In the genomic region with DNA sequence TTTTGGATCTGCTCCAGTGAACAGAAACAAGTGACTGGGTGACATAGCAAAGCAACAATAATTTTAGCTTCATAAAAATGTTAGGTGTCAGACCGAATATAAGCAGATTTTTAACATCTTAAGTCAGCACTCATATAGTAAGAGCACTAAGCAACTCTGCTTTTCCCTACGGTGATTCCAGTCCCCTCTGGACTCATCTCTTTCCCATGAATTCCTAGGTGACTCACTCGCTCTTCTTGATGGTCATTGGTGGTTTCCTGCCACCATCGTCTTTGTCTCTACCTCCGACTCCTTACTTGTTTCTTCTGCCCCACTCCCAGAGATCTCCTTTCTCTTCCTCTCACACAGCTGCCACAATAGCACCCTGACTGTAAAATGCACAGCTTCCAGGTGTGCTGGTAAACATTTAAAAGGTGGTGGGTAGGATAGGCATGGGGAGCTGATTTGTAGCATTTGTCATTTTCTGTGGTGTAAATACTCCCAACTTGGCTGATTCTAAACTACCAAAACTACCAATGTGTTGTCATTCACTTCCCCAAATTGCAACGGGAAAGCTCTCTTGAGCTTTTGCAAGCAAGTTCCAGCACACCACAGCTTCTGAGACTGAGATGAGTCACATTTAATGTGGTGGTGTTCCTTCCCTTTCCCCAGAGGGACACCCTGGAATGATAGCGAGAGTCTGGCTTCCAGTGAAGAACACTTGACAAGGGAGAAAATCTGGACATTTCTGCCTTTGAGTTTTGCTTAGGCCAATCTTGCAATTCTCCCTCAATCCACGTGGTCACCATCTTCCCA, we compare ENCODE assay signal across 17 cellular contexts. TPM values are rescaled to one million over a fixed set of nuclear protein-coding genes. Genes with fewer than 3 reads are reported as not detected.
A peak's percentile ranks its signal among the peaks of the same experiment; 100 is the strongest.
DNase-seq lines count a peak whose midpoint lies in the region; ATAC-seq and TF ChIP-seq lines count a peak whose summit lies in the region.
"Had no signal": no experiment of that assay in that cellular context is flagged by ENCODE, and none has a peak within 500 bp of the region (broad histone marks: within the 10 kb centered on the region; RNA-seq: fewer than 3 reads in every experiment).

No MANE protein-coding gene starts in this region.

- H3K27ac Mint-ChIP-seq in endodermal cell = no peak overlapping the region
- H3K27ac Mint-ChIP-seq: activated naive CD4-positive, alpha-beta T cell treated with anti-CD3 and anti-CD28 coated beads for 36 hours had no signal

- H3K27ac ChIP-seq in ACC112 (ENCODE audit: low read depth, low read length) (peak overlapping the region; percentile 81), endodermal cell (ENCODE audit: low read depth, low read length) (no peak overlapping the region)
- H3K27ac ChIP-seq: coronary artery had no signal

- H3K9me3 Mint-ChIP-seq in endodermal cell = no peaks in the 10 kb centered on the region
- H3K9me3 Mint-ChIP-seq: activated naive CD4-positive, alpha-beta T cell treated with anti-CD3 and anti-CD28 coated beads for 36 hours had no signal

- H3K4me1 ChIP-seq in ACC112 (ENCODE audit: control insufficient read depth, insufficient read depth, low read length, unreplicated experiment) (peaks cover 18% of the 10 kb centered on the region), endodermal cell (ENCODE audit: control insufficient read depth, insufficient read depth, low read length) (no peaks in the 10 kb centered on the region)

- no peaks in the 10 kb centered on the region for H3K79me2 ChIP-seq in ACC112 (ENCODE audit: control insufficient read depth, insufficient read depth, low read length, unreplicated experiment)

- H3K9me3 ChIP-seq in endodermal cell (ENCODE audit: control insufficient read depth, low read length) = no peaks in the 10 kb centered on the region
- H3K9me3 ChIP-seq: spleen had no signal

- H3K36me3 ChIP-seq in ACC112 (ENCODE audit: insufficient read depth, low read length) (no peaks in the 10 kb centered on the region), endodermal cell (ENCODE audit: control insufficient read depth, insufficient read depth, low read length) (no peaks in the 10 kb centered on the region)
- H3K36me3 ChIP-seq: spleen had no signal

- TF ChIP-seq CTCF in foreskin fibroblast (IDR thresholded peaks at IDR 0.05; ENCODE audit: low read depth, low read length) = no peak
- TF ChIP-seq CTCF in endodermal cell (conservative IDR thresholded peaks at IDR 0.05) = no peak

- no peak overlapping the region for H2AFZ ChIP-seq in ACC112 (ENCODE audit: low read length, unreplicated experiment)

- 91% methylated on average over 7 to 8 of the region's 8 CpGs for WGBS in endodermal cell (ENCODE audit: insufficient coverage in 1 of 2, insufficient read length in 1 of 2), 2 experiments

- ATAC-seq in HG03432 (IDR thresholded peaks at IDR 0.05; ENCODE audit: unreplicated experiment) (peak; percentile 52), SK-N-SH treated with all-trans-retinoic acid at 6 μM for 48 hours (peak; percentile 67), GM19455 (IDR thresholded peaks at IDR 0.05; ENCODE audit: unreplicated experiment) (no peak)

- no peak overlapping the region for H3K4me3 Mint-ChIP-seq in endodermal cell
- H3K4me3 Mint-ChIP-seq: activated naive CD4-positive, alpha-beta T cell treated with anti-CD3 and anti-CD28 coated beads for 36 hours had no signal

- DNase-seq in foreskin fibroblast (peak; percentile 50 to 54), NCI-H2196 (lab: John Stamatoyannopoulos, UW; ENCODE audit: unreplicated experiment) (no peak), NCI-H1105 (lab: John Stamatoyannopoulos, UW) (no peak), endodermal cell (no peak)
- DNase-seq: activated CD4-positive, alpha-beta T cell treated with anti-CD3 and anti-CD28 coated beads for 48 hours; activated naive CD4-positive, alpha-beta T cell treated with anti-CD3 and anti-CD28 coated beads for 36 hours; NCI-H2081; SHP77; spleen; stimulated activated CD8-positive, alpha-beta memory T cell treated with anti-CD3 and anti-CD28 coated beads, Interleukin-4, amount 100 ng/mL, for 48 hours had no signal

- H3K27me3 Mint-ChIP-seq in endodermal cell (ENCODE audit: insufficient read depth) = no peaks in the 10 kb centered on the region

- no peak overlapping the region for H3K9ac ChIP-seq in endodermal cell (ENCODE audit: extremely low read depth, low read length, poor library complexity, severe bottlenecking)

- H3K4me3 ChIP-seq in ACC112 (ENCODE audit: low read depth, low read length) (peak overlapping the region; percentile 22; the same call in 1 of the 2 replicates), foreskin fibroblast (ENCODE audit: low read depth in 1 of 2, low read length in 2 of 2) (no peak overlapping the region), endodermal cell (ENCODE audit: low read length) (no peak overlapping the region)
- H3K4me3 ChIP-seq: coronary artery, spleen had no signal

- H3K27me3 ChIP-seq in ACC112 (ENCODE audit: insufficient read depth, low read length) (peaks cover 7% of the 10 kb centered on the region; the same call in 1 of the 2 replicates), endodermal cell (ENCODE audit: control insufficient read depth, insufficient read depth, low read length, poor library complexity, severe bottlenecking) (no peaks in the 10 kb centered on the region)

- H3K4me1 Mint-ChIP-seq in endodermal cell = peaks cover 15% of the 10 kb centered on the region

- H3K36me3 Mint-ChIP-seq in endodermal cell (ENCODE audit: low read depth) = no peaks in the 10 kb centered on the region

TF ChIP-seq in SK-N-SH treated with all-trans-retinoic acid at 6 μM for 48 hours, 23 proteins besides CTCF, POLR2A, EP300 and RAD21:
- TF ChIP-seq ZNF70 (CRISPR knock-in tag; IDR thresholded peaks at IDR 0.05) (no peak), ZNF565 (CRISPR knock-in tag; conservative IDR thresholded peaks at IDR 0.05; ENCODE audit: low read depth) (no peak), CSDC2 (CRISPR knock-in tag; IDR thresholded peaks at IDR 0.05) (no peak), ISL1 (CRISPR knock-in tag; IDR thresholded peaks at IDR 0.05) (no peak), ARNTL (CRISPR knock-in tag; IDR thresholded peaks at IDR 0.05; ENCODE audit: borderline replicate concordance, low read depth) (no peak), TCF4 (CRISPR knock-in tag; IDR thresholded peaks at IDR 0.05; ENCODE audit: borderline replicate concordance) (no peak)
- TF ChIP-seq, protein P1, sequence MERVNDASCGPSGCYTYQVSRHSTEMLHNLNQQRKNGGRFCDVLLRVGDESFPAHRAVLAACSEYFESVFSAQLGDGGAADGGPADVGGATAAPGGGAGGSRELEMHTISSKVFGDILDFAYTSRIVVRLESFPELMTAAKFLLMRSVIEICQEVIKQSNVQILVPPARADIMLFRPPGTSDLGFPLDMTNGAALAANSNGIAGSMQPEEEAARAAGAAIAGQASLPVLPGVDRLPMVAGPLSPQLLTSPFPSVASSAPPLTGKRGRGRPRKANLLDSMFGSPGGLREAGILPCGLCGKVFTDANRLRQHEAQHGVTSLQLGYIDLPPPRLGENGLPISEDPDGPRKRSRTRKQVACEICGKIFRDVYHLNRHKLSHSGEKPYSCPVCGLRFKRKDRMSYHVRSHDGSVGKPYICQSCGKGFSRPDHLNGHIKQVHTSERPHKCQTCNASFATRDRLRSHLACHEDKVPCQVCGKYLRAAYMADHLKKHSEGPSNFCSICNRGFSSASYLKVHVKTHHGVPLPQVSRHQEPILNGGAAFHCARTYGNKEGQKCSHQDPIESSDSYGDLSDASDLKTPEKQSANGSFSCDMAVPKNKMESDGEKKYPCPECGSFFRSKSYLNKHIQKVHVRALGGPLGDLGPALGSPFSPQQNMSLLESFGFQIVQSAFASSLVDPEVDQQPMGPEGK (CRISPR knock-in tag; IDR thresholded peaks at IDR 0.05; ENCODE audit: borderline replicate concordance) = no peak

RNA-seq across cellular contexts. Expression of a gene that starts 42.8 kb away (rescaled TPM):
- total RNA-seq in endodermal cell = 10 to 100 TPM in 1 of 2 donors, 1 to 10 TPM in 1; 4.6 to 10.6 TPM
- polyA plus RNA-seq in endodermal cell (2013, experiment 1 of 2) = 8.8 TPM
- polyA plus RNA-seq in endodermal cell (2013, experiment 2 of 2) = 7.5 TPM
- total RNA-seq: activated naive CD4-positive, alpha-beta T cell treated with anti-CD3 and anti-CD28 coated beads for 36 hours; HT-29 had no signal
- polyA plus RNA-seq: AG04450 had no signal

Comparison
In these comparisons a context has a peak if more than half of its experiments do, and no peak if none do; other contexts are left out.
1. DNase-seq: peak in foreskin fibroblast (2 of 2); none in NCI-H2196 (single experiment), NCI-H1105 (single experiment) and endodermal cell (single experiment).